ENCODE assay signal across 12 cellular contexts in genomic region chr1:6582370-6582769, GRCh38. TPM values are rescaled to one million over a fixed set of nuclear protein-coding genes. Genes with fewer than 3 reads are reported as not detected.
DNase-seq lines count a peak whose midpoint lies in the region; ATAC-seq and TF ChIP-seq lines count a peak whose summit lies in the region.
"Had no signal": no experiment of that assay in that cellular context is flagged by ENCODE, and none has a peak within 500 bp of the region (broad histone marks: within the 10 kb centered on the region; RNA-seq: fewer than 3 reads in every experiment).

No MANE protein-coding gene starts in this region.

- ATAC-seq in GM19324 (IDR thresholded peaks at IDR 0.05; ENCODE audit: low FRiP score, unreplicated experiment): peak; percentile 28
- peak; percentile 74 for ATAC-seq in mucosa of descending colon
- ATAC-seq in omental fat pad (ENCODE audit: low FRiP score): no peak
- ATAC-seq in esophagus mucosa: no peak

- H3K27ac ChIP-seq in 22Rv1 (peak overlapping the region; percentile 79), tibial artery (no peak overlapping the region)

- peak overlapping the region; percentile 57 for H3K4me3 Mint-ChIP-seq in activated T-helper 2 cell treated with anti-CD3 and anti-CD28 coated beads, Interferon-gamma antibody, Interleukin-2, Interleukin-4, amounts not matched to agents 10 μg/mL and 5 μg/mL and 100 μg/mL, durations not matched to agents 14 hours and 24 hours and 36 hours (ENCODE audit: low read depth)

- intact Hi-C loops in activated T-helper 2 cell treated with anti-CD3 and anti-CD28 coated beads, Interferon-gamma antibody, Interleukin-2, Interleukin-4, amounts not matched to agents 10 μg/mL and 5 μg/mL and 100 μg/mL, durations not matched to agents 14 hours and 24 hours and 36 hours (cut with micrococcal nuclease): no loop called here
- intact Hi-C loops in mucosa of descending colon (cut with DNase I, micrococcal nuclease): no loop called here
- intact Hi-C loops in tibial artery (cut with DNase I; ENCODE audit: low total_unique reads): loop anchor here (10.0 kb wide), 1 partner anchor 52 kb away; no protein-coding TSS in a partner anchor

- no peaks in the 10 kb centered on the region for H3K27me3 ChIP-seq in tibial artery
- H3K27me3 ChIP-seq: left lung had no signal

- H3K4me1 ChIP-seq in mucosa of descending colon (ENCODE audit: low read depth) (peaks cover 37% of the 10 kb centered on the region), tibial artery (peaks cover 8 to 61% (median 50%) of the 10 kb centered on the region in 4 donors)

- peak overlapping the region; percentile 62 for H3K27ac Mint-ChIP-seq in activated T-helper 2 cell treated with anti-CD3 and anti-CD28 coated beads, Interferon-gamma antibody, Interleukin-2, Interleukin-4, amounts not matched to agents 10 μg/mL and 5 μg/mL and 100 μg/mL, durations not matched to agents 14 hours and 24 hours and 36 hours

- H3K36me3 ChIP-seq in mucosa of descending colon (ENCODE audit: low read depth) (no peaks in the 10 kb centered on the region), tibial artery (peaks cover 0 to 15% (median 3%) of the 10 kb centered on the region in 3 donors)

- no peak for DNase-seq in activated T-helper 2 cell treated with anti-CD3 and anti-CD28 coated beads, Interferon-gamma antibody, Interleukin-2, Interleukin-4, amounts not matched to agents 10 μg/mL and 5 μg/mL and 100 μg/mL, durations not matched to agents 14 hours and 24 hours and 36 hours (ENCODE audit: low spot score)
- DNase-seq in mucosa of descending colon (peak; percentile 78 to 98 (median 82)), DMS 273 treated with DMSO at 0.1 percent for 48 hours (lab: John Stamatoyannopoulos, UW) (no peak), tibial artery (no peak), omental fat pad (ENCODE audit: low spot score) (no peak)
- DNase-seq: activated gamma-delta T cell treated with Interleukin-2 at 50 U/mL for 16 hours; stimulated activated CD4-positive, alpha-beta T cell treated with anti-CD3 and anti-CD28 coated beads, Interleukin-15, amount 100 ng/mL, for 24 hours had no signal

- H3K9me3 ChIP-seq in mucosa of descending colon (no peaks in the 10 kb centered on the region), tibial artery (no peaks in the 10 kb centered on the region)
- H3K9me3 ChIP-seq: left lung had no signal

- peaks cover 11% of the 10 kb centered on the region for H3K36me3 Mint-ChIP-seq in activated T-helper 2 cell treated with anti-CD3 and anti-CD28 coated beads, Interferon-gamma antibody, Interleukin-2, Interleukin-4, amounts not matched to agents 10 μg/mL and 5 μg/mL and 100 μg/mL, durations not matched to agents 14 hours and 24 hours and 36 hours (ENCODE audit: low read depth)

- H3K9me3 Mint-ChIP-seq in activated T-helper 2 cell treated with anti-CD3 and anti-CD28 coated beads, Interferon-gamma antibody, Interleukin-2, Interleukin-4, amounts not matched to agents 10 μg/mL and 5 μg/mL and 100 μg/mL, durations not matched to agents 14 hours and 24 hours and 36 hours: no peaks in the 10 kb centered on the region

- peaks cover 36% of the 10 kb centered on the region for H3K4me1 Mint-ChIP-seq in activated T-helper 2 cell treated with anti-CD3 and anti-CD28 coated beads, Interferon-gamma antibody, Interleukin-2, Interleukin-4, amounts not matched to agents 10 μg/mL and 5 μg/mL and 100 μg/mL, durations not matched to agents 14 hours and 24 hours and 36 hours (ENCODE audit: low read depth)

- H3K4me3 ChIP-seq in mucosa of descending colon (no peak overlapping the region), tibial artery (no peak overlapping the region)

- TF ChIP-seq CTCF in 22Rv1 (IDR thresholded peaks at IDR 0.05) (no peak), mucosa of descending colon (IDR thresholded peaks at IDR 0.05) (no peak), tibial artery (IDR thresholded peaks at IDR 0.05) (no peak), omental fat pad (IDR thresholded peaks at IDR 0.05) (no peak)

- no peaks in the 10 kb centered on the region for H3K27me3 Mint-ChIP-seq in activated T-helper 2 cell treated with anti-CD3 and anti-CD28 coated beads, Interferon-gamma antibody, Interleukin-2, Interleukin-4, amounts not matched to agents 10 μg/mL and 5 μg/mL and 100 μg/mL, durations not matched to agents 14 hours and 24 hours and 36 hours (ENCODE audit: low read depth)

RNA-seq across cellular contexts. Expression of gene ZBTB48, which starts 2.6 kb away (rescaled TPM):
- 26.3 and 28.0 TPM in 2 replicates for total RNA-seq in activated T-helper 2 cell treated with anti-CD3 and anti-CD28 coated beads, Interferon-gamma antibody, Interleukin-2, Interleukin-4, amounts not matched to agents 10 μg/mL and 5 μg/mL and 100 μg/mL, durations not matched to agents 14 hours and 24 hours and 36 hours
- total RNA-seq in mucosa of descending colon (10 to 100 TPM; 36.8 to 53.9 (median 42.3) TPM), omental fat pad (10 to 100 TPM in 3 of 4 donors, 1 to 10 TPM in 1; 9.9 to 19.2 (median 13.4) TPM), esophagus mucosa (14.5 TPM)

RNA-seq across cellular contexts. Expression of gene KLHL21, which starts 20.3 kb away (rescaled TPM):
- 21.3 and 22.6 TPM in 2 replicates for total RNA-seq in activated T-helper 2 cell treated with anti-CD3 and anti-CD28 coated beads, Interferon-gamma antibody, Interleukin-2, Interleukin-4, amounts not matched to agents 10 μg/mL and 5 μg/mL and 100 μg/mL, durations not matched to agents 14 hours and 24 hours and 36 hours
- 10 to 100 TPM in 2 of 3 donors, 1 to 10 TPM in 1; 8.7 to 68.2 (median 10.7) TPM for total RNA-seq in mucosa of descending colon
- 10 to 100 TPM; 48.3 to 98.5 (median 57.0) TPM for total RNA-seq in omental fat pad
- 26.6 TPM for total RNA-seq in esophagus mucosa

RNA-seq across cellular contexts. Expression of gene TAS1R1, which starts 27.3 kb away (rescaled TPM):
- not detected in 2 replicates for total RNA-seq in activated T-helper 2 cell treated with anti-CD3 and anti-CD28 coated beads, Interferon-gamma antibody, Interleukin-2, Interleukin-4, amounts not matched to agents 10 μg/mL and 5 μg/mL and 100 μg/mL, durations not matched to agents 14 hours and 24 hours and 36 hours
- total RNA-seq in mucosa of descending colon (under 1 TPM in 2 of 3 donors, not detected in 1; 0.13 to 0.14 TPM), omental fat pad (under 1 TPM in 1 of 4 donors, not detected in 3; 0.19 TPM), esophagus mucosa (not detected)
- total RNA-seq: left lung; T-helper 2 cell treated with Interferon-gamma antibody and Interleukin-4, amounts not matched to agents 100 ng/mL and 5 ng/mL, for 36 hours had no signal

RNA-seq across cellular contexts. Expression of gene NOL9, which starts 28.1 kb away (rescaled TPM):
- total RNA-seq in activated T-helper 2 cell treated with anti-CD3 and anti-CD28 coated beads, Interferon-gamma antibody, Interleukin-2, Interleukin-4, amounts not matched to agents 10 μg/mL and 5 μg/mL and 100 μg/mL, durations not matched to agents 14 hours and 24 hours and 36 hours: 43.4 and 50.0 TPM in 2 replicates
- total RNA-seq in mucosa of descending colon: 10 to 100 TPM; 20.0 to 28.3 (median 21.1) TPM
- 10 to 100 TPM; 18.2 to 45.2 (median 24.7) TPM for total RNA-seq in omental fat pad
- total RNA-seq in esophagus mucosa: 19.7 TPM

RNA-seq across cellular contexts. Expression of gene PHF13, which starts 31.2 kb away (rescaled TPM):
- total RNA-seq in activated T-helper 2 cell treated with anti-CD3 and anti-CD28 coated beads, Interferon-gamma antibody, Interleukin-2, Interleukin-4, amounts not matched to agents 10 μg/mL and 5 μg/mL and 100 μg/mL, durations not matched to agents 14 hours and 24 hours and 36 hours: 19.7 and 20.4 TPM in 2 replicates
- total RNA-seq in mucosa of descending colon (10 to 100 TPM in 1 of 3 donors, 1 to 10 TPM in 2; 6.6 to 21.5 (median 8.9) TPM), omental fat pad (10 to 100 TPM in 3 of 4 donors, 1 to 10 TPM in 1; 8.6 to 15.1 (median 14.7) TPM), esophagus mucosa (7.5 TPM)

Comparison
In these comparisons a context has a peak if more than half of its experiments do, and no peak if none do; other contexts are left out.
1. ATAC-seq: peak in GM19324 (single experiment) and mucosa of descending colon (single experiment); none in omental fat pad (single experiment) and esophagus mucosa (single experiment).
2. DNase-seq: peak in mucosa of descending colon (3 of 3); none in activated T-helper 2 cell treated with anti-CD3 and anti-CD28 coated beads, Interferon-gamma antibody, Interleukin-2, Interleukin-4, amounts not matched to agents 10 μg/mL and 5 μg/mL and 100 μg/mL, durations not matched to agents 14 hours and 24 hours and 36 hours (single experiment), DMS 273 treated with DMSO at 0.1 percent for 48 hours (single experiment), tibial artery (0 of 2) and omental fat pad (single experiment).